In genomic region chr2:188292446-188293239, GRCh38 we compare ENCODE assay signal across 8 cellular contexts. TPM values are rescaled to one million over a fixed set of nuclear protein-coding genes. Genes with fewer than 3 reads are reported as not detected.
A peak's percentile ranks its signal among the peaks of the same experiment; 100 is the strongest.
DNase-seq lines count a peak whose midpoint lies in the region; ATAC-seq and TF ChIP-seq lines count a peak whose summit lies in the region.

No MANE protein-coding gene starts in this region.

- no peaks in the 10 kb centered on the region for H3K36me3 ChIP-seq in KMS-11 (ENCODE audit: insufficient read depth)
- H3K36me3 ChIP-seq in adipocyte (ENCODE audit: control insufficient read depth, insufficient read depth, low read length, severe bottlenecking) = no peaks in the 10 kb centered on the region
- H3K36me3 ChIP-seq in cardiac muscle cell = no peaks in the 10 kb centered on the region

- H4K20me1 ChIP-seq in KMS-11 (ENCODE audit: insufficient read depth) = no peaks in the 10 kb centered on the region

- DNase-seq in Calu3 = peak; percentile 85
- DNase-seq in adipocyte (ENCODE audit: low read depth) = peak; percentile 94
- DNase-seq in cardiac muscle cell (ENCODE audit: low read depth in 1 of 2, low spot score in 1 of 2) = peak; percentile 81 to 83
- peak; percentile 19 to 89 (median 36) for DNase-seq in posterior cingulate gyrus
- DNase-seq in activated T-helper 2 cell treated with anti-CD3 and anti-CD28 coated beads, Interferon-gamma antibody, Interleukin-2, Interleukin-4, amounts not matched to agents 10 μg/mL and 5 μg/mL and 100 μg/mL, durations not matched to agents 14 hours and 24 hours and 36 hours (ENCODE audit: low spot score) = no peak
- no peak for DNase-seq in stimulated activated CD4-positive, alpha-beta T cell treated with anti-CD3 and anti-CD28 coated beads, Interleukin-4, amount 100 ng/mL, for 1 hour

- H3K27me3 ChIP-seq in KMS-11 (ENCODE audit: insufficient read depth, low read depth) (no peaks in the 10 kb centered on the region), adipocyte (replicated peaks; ENCODE audit: control insufficient read depth, insufficient read depth, low read length) (no peaks in the 10 kb centered on the region), cardiac muscle cell (no peaks in the 10 kb centered on the region)

- H3K9me3 ChIP-seq in adipocyte (ENCODE audit: control insufficient read depth, low read length) (no peaks in the 10 kb centered on the region), cardiac muscle cell (ENCODE audit: low read depth) (no peaks in the 10 kb centered on the region)

- H3K4me3 ChIP-seq in KMS-11 (IDR thresholded peaks at IDR 0.05; ENCODE audit: insufficient read depth, low read depth, low read length) (peak overlapping the region; percentile 63), adipocyte (ENCODE audit: low read length) (peak overlapping the region; percentile 94), cardiac muscle cell (peak overlapping the region; percentile 78)

- no TSS peak for BruUV-seq in Calu3 (replicated peaks; lab: Mats Ljungman, UMichigan)

- peak overlapping the region; percentile 41; the same call in 1 of the 2 replicates for H3K4me2 ChIP-seq in KMS-11

- peaks cover 66% of the 10 kb centered on the region for H3K36me3 Mint-ChIP-seq in Calu3 (ENCODE audit: insufficient read depth, unreplicated experiment)
- no peaks in the 10 kb centered on the region for H3K36me3 Mint-ChIP-seq in activated T-helper 2 cell treated with anti-CD3 and anti-CD28 coated beads, Interferon-gamma antibody, Interleukin-2, Interleukin-4, amounts not matched to agents 10 μg/mL and 5 μg/mL and 100 μg/mL, durations not matched to agents 14 hours and 24 hours and 36 hours (ENCODE audit: low read depth)

- no peaks in the 10 kb centered on the region for H3K27me3 Mint-ChIP-seq in Calu3 (ENCODE audit: unreplicated experiment)
- peaks cover 39% of the 10 kb centered on the region for H3K27me3 Mint-ChIP-seq in activated T-helper 2 cell treated with anti-CD3 and anti-CD28 coated beads, Interferon-gamma antibody, Interleukin-2, Interleukin-4, amounts not matched to agents 10 μg/mL and 5 μg/mL and 100 μg/mL, durations not matched to agents 14 hours and 24 hours and 36 hours (ENCODE audit: low read depth)

- H3K79me2 ChIP-seq in KMS-11 (ENCODE audit: insufficient read depth, low read depth) = peaks cover 7% of the 10 kb centered on the region; the same call in 1 of the 2 replicates

- H3K27ac ChIP-seq in KMS-11 (peak overlapping the region; percentile 32; the same call in 1 of the 2 replicates), cardiac muscle cell (peak overlapping the region; percentile 88)

- H2AFZ ChIP-seq in KMS-11 (ENCODE audit: low read depth) = peak overlapping the region; percentile 83

- H3K4me3 Mint-ChIP-seq in Calu3 (ENCODE audit: low read depth, unreplicated experiment) = peak overlapping the region; percentile 95
- H3K4me3 Mint-ChIP-seq in activated T-helper 2 cell treated with anti-CD3 and anti-CD28 coated beads, Interferon-gamma antibody, Interleukin-2, Interleukin-4, amounts not matched to agents 10 μg/mL and 5 μg/mL and 100 μg/mL, durations not matched to agents 14 hours and 24 hours and 36 hours (ENCODE audit: low read depth) = no peak overlapping the region

- ATAC-seq in HG03135 (IDR thresholded peaks at IDR 0.05; ENCODE audit: unreplicated experiment) = no peak

- H3K9ac ChIP-seq in KMS-11 (peak overlapping the region; percentile 55; the same call in 1 of the 2 replicates), adipocyte (ENCODE audit: low read length) (peak overlapping the region; percentile 88)

- H3K4me1 Mint-ChIP-seq in Calu3 (ENCODE audit: low read depth, unreplicated experiment) = peaks cover 20% of the 10 kb centered on the region
- H3K4me1 Mint-ChIP-seq in activated T-helper 2 cell treated with anti-CD3 and anti-CD28 coated beads, Interferon-gamma antibody, Interleukin-2, Interleukin-4, amounts not matched to agents 10 μg/mL and 5 μg/mL and 100 μg/mL, durations not matched to agents 14 hours and 24 hours and 36 hours (ENCODE audit: low read depth) = peaks cover 8% of the 10 kb centered on the region

- no peaks in the 10 kb centered on the region for H3K9me3 Mint-ChIP-seq in Calu3 (ENCODE audit: low read depth, unreplicated experiment)
- H3K9me3 Mint-ChIP-seq in activated T-helper 2 cell treated with anti-CD3 and anti-CD28 coated beads, Interferon-gamma antibody, Interleukin-2, Interleukin-4, amounts not matched to agents 10 μg/mL and 5 μg/mL and 100 μg/mL, durations not matched to agents 14 hours and 24 hours and 36 hours = no peaks in the 10 kb centered on the region

- TF ChIP-seq CTCF in Calu3 (IDR thresholded peaks at IDR 0.05; ENCODE audit: unreplicated experiment) (no peak), KMS-11 (conservative IDR thresholded peaks at IDR 0.05; ENCODE audit: low read depth, low read length) (no peak), cardiac muscle cell (IDR thresholded peaks at IDR 0.05; ENCODE audit: low read depth, low read length) (no peak)

- CTCF ChIA-PET in Calu3 (lab: Charles Lee) = interaction anchor here (0.9 to 1.7 kb wide), 7 partner anchors 17 to 232 kb away, joined by 4 to 6 read pairs (median 5); no protein-coding TSS in a partner anchor

- intact Hi-C loops in Calu3 (cut with micrococcal nuclease; ENCODE audit: unreplicated experiment) = loop anchor here (2.0 to 5.0 kb wide), 3 partner anchors 90 to 740 kb away; partner anchors contain the start of gene TFPI
- intact Hi-C loops in posterior cingulate gyrus (cut with DNase I) = loop anchor here (5.0 kb wide), 1 partner anchor 75 kb away; no protein-coding TSS in a partner anchor
- intact Hi-C loops in activated T-helper 2 cell treated with anti-CD3 and anti-CD28 coated beads, Interferon-gamma antibody, Interleukin-2, Interleukin-4, amounts not matched to agents 10 μg/mL and 5 μg/mL and 100 μg/mL, durations not matched to agents 14 hours and 24 hours and 36 hours (cut with micrococcal nuclease) = no loop called here

- H3K27ac Mint-ChIP-seq in Calu3 (ENCODE audit: unreplicated experiment) = peak overlapping the region; percentile 96
- no peak overlapping the region for H3K27ac Mint-ChIP-seq in activated T-helper 2 cell treated with anti-CD3 and anti-CD28 coated beads, Interferon-gamma antibody, Interleukin-2, Interleukin-4, amounts not matched to agents 10 μg/mL and 5 μg/mL and 100 μg/mL, durations not matched to agents 14 hours and 24 hours and 36 hours

- H3K4me1 ChIP-seq in KMS-11 (ENCODE audit: low read depth, poor library complexity, severe bottlenecking) = peaks cover 9% of the 10 kb centered on the region
- H3K4me1 ChIP-seq in adipocyte (ENCODE audit: control insufficient read depth, insufficient read depth, low read length) = peaks cover 23% of the 10 kb centered on the region
- H3K4me1 ChIP-seq in cardiac muscle cell (ENCODE audit: low read depth) = peaks cover 30% of the 10 kb centered on the region

RNA-seq across cellular contexts. Expression of gene GULP1, which starts 1.0 kb away (rescaled TPM):
- total RNA-seq in Calu3 (2022) (86.8 and 94.4 TPM in 2 replicates), cardiac muscle cell (32.7 and 41.2 TPM in 2 replicates)
- polyA plus RNA-seq in cardiac muscle cell = 28.3 and 41.4 TPM in 2 replicates
- not detected in 2 replicates for total RNA-seq in activated T-helper 2 cell treated with anti-CD3 and anti-CD28 coated beads, Interferon-gamma antibody, Interleukin-2, Interleukin-4, amounts not matched to agents 10 μg/mL and 5 μg/mL and 100 μg/mL, durations not matched to agents 14 hours and 24 hours and 36 hours

Comparison
In these comparisons a context has a peak if more than half of its experiments do, and no peak if none do; other contexts are left out.
1. DNase-seq: peak in Calu3 (single experiment), adipocyte (single experiment), cardiac muscle cell (2 of 2) and posterior cingulate gyrus (10 of 10); none in activated T-helper 2 cell treated with anti-CD3 and anti-CD28 coated beads, Interferon-gamma antibody, Interleukin-2, Interleukin-4, amounts not matched to agents 10 μg/mL and 5 μg/mL and 100 μg/mL, durations not matched to agents 14 hours and 24 hours and 36 hours (single experiment) and stimulated activated CD4-positive, alpha-beta T cell treated with anti-CD3 and anti-CD28 coated beads, Interleukin-4, amount 100 ng/mL, for 1 hour (single experiment).
2. RNA of gene GULP1, which starts 1.0 kb away (total RNA-seq): 86.8 to 94.4 TPM in Calu3 and 32.7 to 41.2 TPM in cardiac muscle cell; not detected in activated T-helper 2 cell treated with anti-CD3 and anti-CD28 coated beads, Interferon-gamma antibody, Interleukin-2, Interleukin-4, amounts not matched to agents 10 μg/mL and 5 μg/mL and 100 μg/mL, durations not matched to agents 14 hours and 24 hours and 36 hours; every median in the first group is over 10 times any median in the second.
3. Peak in every context shown above with its lines, with median percentiles within 50 percentile points of each other: H3K4me3 ChIP-seq.